8 cellular contexts compared by ENCODE assay signal in genomic region chr6:149482542-149483261, GRCh38. TPM values are rescaled to one million over a fixed set of nuclear protein-coding genes. Genes with fewer than 3 reads are reported as not detected.
A peak's percentile ranks its signal among the peaks of the same experiment; 100 is the strongest.
DNase-seq lines count a peak whose midpoint lies in the region; ATAC-seq and TF ChIP-seq lines count a peak whose summit lies in the region.

No MANE protein-coding gene starts in this region.

- H3K4me3 Mint-ChIP-seq in stimulated activated memory B cell treated with anti-CD40 and anti-IgM and Interleukin-4, amounts not matched to agents 10 μg/mL and 1 μg/mL and 100 μg/mL, for 72 hours, result peak overlapping the region; percentile 89

- TF ChIP-seq CTCF in gastroesophageal sphincter (IDR thresholded peaks at IDR 0.05), result no peak

- peak; percentile 58 for DNase-seq in UCSD-AML1 (lab: John Stamatoyannopoulos, UW; ENCODE audit: unreplicated experiment)
- no peak for DNase-seq in posterior vena cava (ENCODE audit: low spot score)
- DNase-seq in NCI-H2029 (lab: John Stamatoyannopoulos, UW), result no peak
- DNase-seq in stimulated activated CD4-positive, alpha-beta T cell treated with anti-CD3 and anti-CD28 coated beads, Interleukin-4, amount 100 ng/mL, for 24 hours, result no peak

- H3K36me3 ChIP-seq in gastroesophageal sphincter, result no peaks in the 10 kb centered on the region

- no peaks in the 10 kb centered on the region for H3K27me3 ChIP-seq in gastroesophageal sphincter

- intact Hi-C loops in posterior vena cava (cut with DNase I), result no loop called here

- H3K27me3 Mint-ChIP-seq in stimulated activated memory B cell treated with anti-CD40 and anti-IgM and Interleukin-4, amounts not matched to agents 10 μg/mL and 1 μg/mL and 100 μg/mL, for 72 hours, result no peaks in the 10 kb centered on the region

- 48 to 67% methylated on average over 3 to 5 of the region's 13 CpGs for WGBS in gastroesophageal sphincter (ENCODE audit: low coverage in 1 of 2), 2 donors

- peaks cover 0 to 8% (median 0%) of the 10 kb centered on the region in 3 donors for H3K4me1 ChIP-seq in gastroesophageal sphincter

- ATAC-seq in GM21619 (IDR thresholded peaks at IDR 0.05; ENCODE audit: unreplicated experiment) (peak; percentile 0), gastroesophageal sphincter (peak; percentile 18), HG02938 (IDR thresholded peaks at IDR 0.05; ENCODE audit: unreplicated experiment) (no peak)
- ATAC-seq in stimulated activated memory B cell treated with anti-CD40 and anti-IgM and Interleukin-4, amounts not matched to agents 10 μg/mL and 1 μg/mL and 100 μg/mL, for 72 hours, result peak; percentile 24

- H3K4me1 Mint-ChIP-seq in stimulated activated memory B cell treated with anti-CD40 and anti-IgM and Interleukin-4, amounts not matched to agents 10 μg/mL and 1 μg/mL and 100 μg/mL, for 72 hours, result peaks cover 64% of the 10 kb centered on the region

- H3K36me3 Mint-ChIP-seq in stimulated activated memory B cell treated with anti-CD40 and anti-IgM and Interleukin-4, amounts not matched to agents 10 μg/mL and 1 μg/mL and 100 μg/mL, for 72 hours, result peaks cover 26% of the 10 kb centered on the region

- TF ChIP-seq EP300 in gastroesophageal sphincter (IDR thresholded peaks at IDR 0.05), result no peak

- H3K27ac Mint-ChIP-seq in stimulated activated memory B cell treated with anti-CD40 and anti-IgM and Interleukin-4, amounts not matched to agents 10 μg/mL and 1 μg/mL and 100 μg/mL, for 72 hours, result peak overlapping the region; percentile 99

- TF ChIP-seq POLR2A in gastroesophageal sphincter (IDR thresholded peaks at IDR 0.05), result no peak

- H3K9me3 Mint-ChIP-seq in stimulated activated memory B cell treated with anti-CD40 and anti-IgM and Interleukin-4, amounts not matched to agents 10 μg/mL and 1 μg/mL and 100 μg/mL, for 72 hours, result no peaks in the 10 kb centered on the region

- no peaks in the 10 kb centered on the region for H3K9me3 ChIP-seq in gastroesophageal sphincter

- H3K27ac ChIP-seq in gastroesophageal sphincter, result peak overlapping the region in 3 of 4 donors; percentile 58 to 69 (median 63)

- peak overlapping the region in 1 of 2 donors; percentile 44 for H3K4me3 ChIP-seq in gastroesophageal sphincter

RNA-seq across cellular contexts. Expression of gene ZC3H12D, which starts 2.1 kb away (rescaled TPM):
- total RNA-seq in gastroesophageal sphincter, result 1 to 10 TPM in 2 of 4 donors, under 1 TPM in 2; 0.78 to 1.9 (median 1.1) TPM
- 1 to 10 TPM; 1.8 to 2.2 TPM for total RNA-seq in posterior vena cava
